In genomic region chr13:113152894-113153809, GRCh38 we compare ENCODE assay signal across 8 cellular contexts. TPM values are rescaled to one million over a fixed set of nuclear protein-coding genes. Genes with fewer than 3 reads are reported as not detected.
DNase-seq lines count a peak whose midpoint lies in the region; ATAC-seq and TF ChIP-seq lines count a peak whose summit lies in the region.

No MANE protein-coding gene starts in this region.

- ATAC-seq in HG03460 (IDR thresholded peaks at IDR 0.05; ENCODE audit: unreplicated experiment) (peak; percentile 37), HG03342 (IDR thresholded peaks at IDR 0.05; ENCODE audit: unreplicated experiment) (no peak)

- POLR2A ChIA-PET in activated CD4-positive, alpha-beta memory T cell treated with anti-CD3 and anti-CD28 coated beads, Interleukin-2, amount 10 ng/mL, durations not matched to agents 7 days and 5 days (lab: Charles Lee) = interaction anchor here (4.4 kb wide), 1 partner anchor 55 kb away, joined by 25 read pairs; the partner anchor contains the start of genes CUL4A and PCID2

- H3K36me3 Mint-ChIP-seq in activated CD4-positive, alpha-beta memory T cell treated with anti-CD3 and anti-CD28 coated beads, Interleukin-2, amount 10 ng/mL, durations not matched to agents 7 days and 5 days (ENCODE audit: low read depth) = peaks cover 13% of the 10 kb centered on the region
- peaks cover 13% of the 10 kb centered on the region for H3K36me3 Mint-ChIP-seq in nephron progenitor cell (ENCODE audit: low read depth)

- TF ChIP-seq CTCF in fibroblast of lung (conservative IDR thresholded peaks at IDR 0.05 in 1 of 2, IDR thresholded peaks at IDR 0.05 in 1 of 2; ENCODE audit: low read depth in 1 of 2, low read length in 2 of 2) (no peak), nephron progenitor cell (IDR thresholded peaks at IDR 0.05) (no peak)

- peak overlapping the region; percentile 72 for H3K27ac ChIP-seq in fibroblast of lung (ENCODE audit: insufficient read depth, low read length)

- CTCF ChIA-PET in activated CD4-positive, alpha-beta memory T cell treated with anti-CD3 and anti-CD28 coated beads, Interleukin-2, amount 10 ng/mL, durations not matched to agents 7 days and 5 days (lab: Charles Lee) = no interaction called here

- H3K9me3 ChIP-seq in fibroblast of lung (ENCODE audit: control insufficient read depth, insufficient read depth, low read depth, low read length) = no peaks in the 10 kb centered on the region

- no peaks in the 10 kb centered on the region for H3K36me3 ChIP-seq in fibroblast of lung (ENCODE audit: control insufficient read depth, insufficient read depth, low read length)

- H3K9ac ChIP-seq in fibroblast of lung (ENCODE audit: insufficient read depth, low read length) = peak overlapping the region; percentile 20

- peak overlapping the region; percentile 61 for H3K4me3 Mint-ChIP-seq in activated CD4-positive, alpha-beta memory T cell treated with anti-CD3 and anti-CD28 coated beads, Interleukin-2, amount 10 ng/mL, durations not matched to agents 7 days and 5 days
- peak overlapping the region; percentile 82 for H3K4me3 Mint-ChIP-seq in nephron progenitor cell

- H3K9me3 Mint-ChIP-seq in activated CD4-positive, alpha-beta memory T cell treated with anti-CD3 and anti-CD28 coated beads, Interleukin-2, amount 10 ng/mL, durations not matched to agents 7 days and 5 days = peaks cover 22% of the 10 kb centered on the region
- H3K9me3 Mint-ChIP-seq in nephron progenitor cell = peaks cover 28% of the 10 kb centered on the region

- H4K20me1 ChIP-seq in fibroblast of lung (ENCODE audit: control insufficient read depth, extremely low read depth, insufficient read depth, low read length) = no peaks in the 10 kb centered on the region

- H3K4me2 ChIP-seq in fibroblast of lung (ENCODE audit: extremely low read depth, insufficient read depth, low read length) = peak overlapping the region; percentile 85

- peaks cover 24% of the 10 kb centered on the region for H3K4me1 Mint-ChIP-seq in activated CD4-positive, alpha-beta memory T cell treated with anti-CD3 and anti-CD28 coated beads, Interleukin-2, amount 10 ng/mL, durations not matched to agents 7 days and 5 days
- H3K4me1 Mint-ChIP-seq in nephron progenitor cell = peaks cover 58% of the 10 kb centered on the region

- H3K27me3 Mint-ChIP-seq in activated CD4-positive, alpha-beta memory T cell treated with anti-CD3 and anti-CD28 coated beads, Interleukin-2, amount 10 ng/mL, durations not matched to agents 7 days and 5 days = peaks cover 25% of the 10 kb centered on the region
- peaks cover 41% of the 10 kb centered on the region for H3K27me3 Mint-ChIP-seq in nephron progenitor cell (ENCODE audit: low read depth, poor library complexity)

- H2AFZ ChIP-seq in fibroblast of lung (ENCODE audit: low read length) = peak overlapping the region; percentile 73

- H3K4me3 ChIP-seq in fibroblast of lung (replicated peaks in 1 of 4; ENCODE audit: control extremely low read depth in 1 of 4, insufficient read depth in 1 of 4, low read depth in 3 of 4, low read length in 4 of 4) = peak overlapping the region; percentile 21 to 49 (median 40)

- H3K27ac Mint-ChIP-seq in activated CD4-positive, alpha-beta memory T cell treated with anti-CD3 and anti-CD28 coated beads, Interleukin-2, amount 10 ng/mL, durations not matched to agents 7 days and 5 days = no peak overlapping the region
- no peak overlapping the region for H3K27ac Mint-ChIP-seq in nephron progenitor cell

- no peaks in the 10 kb centered on the region for H3K79me2 ChIP-seq in fibroblast of lung (ENCODE audit: control insufficient read depth, insufficient read depth, low read length)

- no peaks in the 10 kb centered on the region for H3K27me3 ChIP-seq in fibroblast of lung (ENCODE audit: control insufficient read depth, insufficient read depth, low read length)

- DNase-seq in NCI-H2171 treated with DMSO at 0.1 percent for 48 hours (lab: John Stamatoyannopoulos, UW) (peak; percentile 35), NCI-H2171 (lab: John Stamatoyannopoulos, UW) (no peak), fibroblast of lung (ENCODE audit: low read depth in 2 of 2) (peak in 1 of 2 donors; percentile 37), nephron progenitor cell (peak; percentile 48), NCI-H1436 (lab: John Stamatoyannopoulos, UW) (no peak)
- DNase-seq in activated CD4-positive, alpha-beta memory T cell treated with anti-CD3 and anti-CD28 coated beads, Interleukin-2, amount 10 ng/mL, durations not matched to agents 7 days and 5 days = peak; percentile 25

- H3K4me1 ChIP-seq in fibroblast of lung (ENCODE audit: control insufficient read depth, extremely low read depth, insufficient read depth, low read length) = peaks cover 14% of the 10 kb centered on the region

RNA-seq across cellular contexts. Expression of gene PROZ, which starts 5.3 kb away (rescaled TPM):
- total RNA-seq in activated CD4-positive, alpha-beta memory T cell treated with anti-CD3 and anti-CD28 coated beads, Interleukin-2, amount 10 ng/mL, durations not matched to agents 7 days and 5 days = not detected
- not detected in 2 replicates for total RNA-seq in fibroblast of lung
- not detected in 2 replicates for polyA plus RNA-seq in fibroblast of lung
- polyA plus RNA-seq in fibroblast of lung (2012) = not detected in 2 replicates
- polyA minus RNA-seq in fibroblast of lung (ENCODE audit: low replicate concordance) = not detected in 2 replicates

RNA-seq across cellular contexts. Expression of gene F10, which starts 30.6 kb away (rescaled TPM):
- not detected for total RNA-seq in activated CD4-positive, alpha-beta memory T cell treated with anti-CD3 and anti-CD28 coated beads, Interleukin-2, amount 10 ng/mL, durations not matched to agents 7 days and 5 days
- 20.3 and 41.5 TPM in 2 replicates for total RNA-seq in fibroblast of lung
- polyA plus RNA-seq in fibroblast of lung = 6.7 and 39.9 TPM in 2 replicates
- 7.9 and 47.5 TPM in 2 replicates for polyA plus RNA-seq in fibroblast of lung (2012)
- 1.4 and 26.9 TPM in 2 replicates for polyA minus RNA-seq in fibroblast of lung (ENCODE audit: low replicate concordance)

RNA-seq across cellular contexts. Expression of gene F7, which starts 47.6 kb away (rescaled TPM):
- total RNA-seq in activated CD4-positive, alpha-beta memory T cell treated with anti-CD3 and anti-CD28 coated beads, Interleukin-2, amount 10 ng/mL, durations not matched to agents 7 days and 5 days = not detected
- total RNA-seq in fibroblast of lung = under 0.01 TPM in 1 of 2 replicates, not detected in the other
- polyA plus RNA-seq in fibroblast of lung = not detected in 2 replicates
- polyA plus RNA-seq in fibroblast of lung (2012) = not detected in 2 replicates
- polyA minus RNA-seq in fibroblast of lung (ENCODE audit: low replicate concordance) = not detected in 2 replicates

RNA-seq across cellular contexts. Expression of gene PCID2, which starts 55.3 kb away (rescaled TPM):
- 10 to 100 TPM; 58.9 to 66.2 TPM for total RNA-seq in activated CD4-positive, alpha-beta memory T cell treated with anti-CD3 and anti-CD28 coated beads, Interleukin-2, amount 10 ng/mL, durations not matched to agents 7 days and 5 days
- 66.8 and 113 TPM in 2 replicates for total RNA-seq in fibroblast of lung
- 85.6 and 93.5 TPM in 2 replicates for polyA plus RNA-seq in fibroblast of lung
- 53.1 and 55.9 TPM in 2 replicates for polyA plus RNA-seq in fibroblast of lung (2012)
- 14.3 and 23.0 TPM in 2 replicates for polyA minus RNA-seq in fibroblast of lung (ENCODE audit: low replicate concordance)

RNA-seq across cellular contexts. Expression of gene CUL4A, which starts 56.3 kb away (rescaled TPM):
- 10 to 100 TPM; 67.2 to 68.8 TPM for total RNA-seq in activated CD4-positive, alpha-beta memory T cell treated with anti-CD3 and anti-CD28 coated beads, Interleukin-2, amount 10 ng/mL, durations not matched to agents 7 days and 5 days
- total RNA-seq in fibroblast of lung = 98.4 and 126 TPM in 2 replicates
- 89.5 and 107 TPM in 2 replicates for polyA plus RNA-seq in fibroblast of lung
- 84.1 and 93.0 TPM in 2 replicates for polyA plus RNA-seq in fibroblast of lung (2012)
- polyA minus RNA-seq in fibroblast of lung (ENCODE audit: low replicate concordance) = 74.9 and 108 TPM in 2 replicates

Comparison
In these comparisons a context has a peak if more than half of its experiments do, and no peak if none do; other contexts are left out.
1. DNase-seq: peak in NCI-H2171 treated with DMSO at 0.1 percent for 48 hours (single experiment), activated CD4-positive, alpha-beta memory T cell treated with anti-CD3 and anti-CD28 coated beads, Interleukin-2, amount 10 ng/mL, durations not matched to agents 7 days and 5 days (single experiment) and nephron progenitor cell (single experiment); none in NCI-H2171 (single experiment) and NCI-H1436 (single experiment).
2. RNA of gene F10, which starts 30.6 kb away (total RNA-seq): 20.3 to 41.5 TPM in fibroblast of lung; not detected in activated CD4-positive, alpha-beta memory T cell treated with anti-CD3 and anti-CD28 coated beads, Interleukin-2, amount 10 ng/mL, durations not matched to agents 7 days and 5 days; every median in the first group is over 10 times any median in the second.